1 cellular context compared by ENCODE assay signal in genomic region chr17:75983501-75984181, GRCh38.
A peak's percentile ranks its signal among the peaks of the same experiment; 100 is the strongest.
TF ChIP-seq lines count a peak whose summit lies in the region.

No MANE protein-coding gene starts in this region.

TF ChIP-seq in H1, 55 proteins besides CTCF, POLR2A, EP300 and RAD21:
- TF ChIP-seq MAX (IDR thresholded peaks at IDR 0.05) (0 out of 2 replicates have a peak, but pooled peaks have one; percentile 14), ATF2 (IDR thresholded peaks at IDR 0.05; ENCODE audit: low read length) (no peak), ASH2L (IDR thresholded peaks at IDR 0.05; ENCODE audit: low read length) (peak; percentile 66), CEBPB (IDR thresholded peaks at IDR 0.05; ENCODE audit: low read depth, low read length) (no peak), JUND (IDR thresholded peaks at IDR 0.05; ENCODE audit: low read length) (peak; percentile 65; the same call in 1 of the 2 replicates), SP1 (IDR thresholded peaks at IDR 0.05; ENCODE audit: low read depth, low read length) (no peak)
